Comparison of ENCODE assay signal across 8 cellular contexts in the genomic region with DNA sequence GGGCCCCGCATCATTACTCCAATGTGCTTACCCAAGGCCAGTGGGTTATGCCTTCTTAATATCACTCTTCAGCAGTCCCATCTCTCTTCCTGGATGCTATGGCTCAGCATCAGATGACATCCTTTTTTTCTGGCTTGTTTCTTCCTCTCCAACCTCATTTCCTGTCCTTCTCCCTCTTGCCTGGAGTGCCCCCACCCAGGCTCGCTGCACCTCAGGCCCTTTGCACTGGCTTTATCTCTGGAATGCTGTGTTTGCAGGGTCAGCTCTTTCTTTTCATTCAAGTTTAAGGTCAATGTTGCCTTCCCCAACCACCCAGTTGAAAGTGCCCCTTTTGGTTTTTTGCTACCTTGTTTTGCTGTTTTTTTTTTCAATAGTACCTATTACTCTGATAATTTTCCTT. TPM values are rescaled to one million over a fixed set of nuclear protein-coding genes. Genes with fewer than 3 reads are reported as not detected.
"Had no signal": no experiment of that assay in that cellular context is flagged by ENCODE, and none has a peak within 500 bp of the region (broad histone marks: within the 10 kb centered on the region; RNA-seq: fewer than 3 reads in every experiment).

No MANE protein-coding gene starts in this region.

- ATAC-seq: HCT116, HepG2, K562 had no signal

- H3K4me3 ChIP-seq: HAP-1, K562 had no signal

- H3K4me1 ChIP-seq: HAP-1 had no signal

- DNase-seq: GOT3, H7, KG1 had no signal

- H3K9me3 ChIP-seq: HAP-1 had no signal

- H3K36me3 ChIP-seq: HAP-1 had no signal

RNA-seq across cellular contexts. Expression of gene CD40, which starts 36.7 kb away (rescaled TPM):
- total RNA-seq: HT-29 had no signal
